8 cellular contexts compared by ENCODE assay signal in genomic region chr6:158849899-158850806, GRCh38. TPM values are rescaled to one million over a fixed set of nuclear protein-coding genes. Genes with fewer than 3 reads are reported as not detected.
DNase-seq lines count a peak whose midpoint lies in the region; TF ChIP-seq lines count a peak whose summit lies in the region.

No MANE protein-coding gene starts in this region.

- TF ChIP-seq CTCF in CD14-positive monocyte (IDR thresholded peaks at IDR 0.05) = no peak
- no peak for TF ChIP-seq CTCF in mammary epithelial cell (conservative IDR thresholded peaks at IDR 0.05 in 1 of 2, IDR thresholded peaks at IDR 0.05 in 1 of 2; ENCODE audit: extremely low read depth in 1 of 2, insufficient read depth in 1 of 2, low read depth in 1 of 2, low read length in 2 of 2)

- H3K79me1 ChIP-seq in mesendoderm (ENCODE audit: low read length) = no peaks in the 10 kb centered on the region

- no peak overlapping the region for H4K8ac ChIP-seq in mesendoderm (ENCODE audit: low read depth, low read length)

- H3K4me2 ChIP-seq in mammary epithelial cell (ENCODE audit: insufficient read depth, low read depth, low read length) (peak overlapping the region; percentile 88), mesendoderm (ENCODE audit: low read length) (no peak overlapping the region)

- peak overlapping the region; percentile 13 to 25 (median 25) for H3K4me3 ChIP-seq in mammary epithelial cell (replicated peaks in 1 of 3; ENCODE audit: insufficient read depth in 1 of 3, low read depth in 2 of 3, low read length in 3 of 3)
- no peak overlapping the region for H3K4me3 ChIP-seq in mesendoderm (ENCODE audit: low read length)
- H3K4me3 ChIP-seq in thymus (ENCODE audit: low read length) = no peak overlapping the region

- TSS peak; percentile 76 for BruUV-seq in mammary epithelial cell (replicated peaks; lab: Mats Ljungman, UMichigan)

- 2% methylated on average over 9 of the region's 9 CpGs for WGBS in mammary epithelial cell (ENCODE audit: low coverage, missing lambda C conversion rate)
- no CpG with 5 or more reads among the region's 9 CpGs for whole genome bisulfite sequencing in mesendoderm (ENCODE audit: extremely low coverage, insufficient coverage, low lambda C conversion rate)
- 83% methylated on average over 9 of the region's 9 CpGs for WGBS in thymus

- H3K79me2 ChIP-seq in mammary epithelial cell (ENCODE audit: insufficient read depth, low read length) (no peaks in the 10 kb centered on the region), mesendoderm (ENCODE audit: control insufficient read depth, insufficient read depth, low read length) (no peaks in the 10 kb centered on the region)

- H3K9ac ChIP-seq in mammary epithelial cell (ENCODE audit: insufficient read depth, low read length) (peak overlapping the region; percentile 100), mesendoderm (ENCODE audit: low read length) (no peak overlapping the region)

- no peak overlapping the region for H2BK15ac ChIP-seq in mesendoderm (replicated peaks; ENCODE audit: low read depth)

- intact Hi-C loops in CD14-positive monocyte (cut with micrococcal nuclease) = loop anchor here (2.0 to 5.0 kb wide), 2 partner anchors 19 to 33 kb away; partner anchors contain the start of gene EZR (in 2 of the 2)
- intact Hi-C loops in mammary epithelial cell (cut with micrococcal nuclease) = loop anchor here (1.0 to 5.0 kb wide), 3 partner anchors 32 to 77 kb away; no protein-coding TSS in a partner anchor

- in situ Hi-C loops in mammary epithelial cell (cut with MboI; ENCODE audit: low sequenced_read_pairs in 2 of 2) = loop anchor here in 1 of 2 donors (5.0 kb wide), 1 partner anchor 38 kb away; no protein-coding TSS in a partner anchor
- in situ Hi-C loops in G401 (cut with HindIII; ENCODE audit: low sequenced_read_pairs) = no loop called here

- CTCF ChIA-PET in mammary epithelial cell (lab: Charles Lee; ENCODE audit: low non-redundant PET) = no interaction called here

- H3K23ac ChIP-seq in mesendoderm (ENCODE audit: low read length) = peak overlapping the region; percentile 4

- peak overlapping the region; percentile 32 for H3K18ac ChIP-seq in mesendoderm (ENCODE audit: low read length)

- TF ChIP-seq EP300 in Ishikawa (IDR thresholded peaks at IDR 0.05; ENCODE audit: borderline replicate concordance) = peak; percentile 91

- H4K20me1 ChIP-seq in mammary epithelial cell (ENCODE audit: insufficient read depth, low read length) = no peaks in the 10 kb centered on the region

- H3K56ac ChIP-seq in mesendoderm (ENCODE audit: low read length) = no peak overlapping the region

- no peak overlapping the region for H2BK120ac ChIP-seq in mesendoderm (ENCODE audit: low read depth, low read length)

- peak overlapping the region; percentile 35 for H2BK5ac ChIP-seq in mesendoderm (ENCODE audit: low read length)

- H3K4ac ChIP-seq in mesendoderm (ENCODE audit: low read depth, low read length) = no peak overlapping the region

- H3K27me3 ChIP-seq in mammary epithelial cell (ENCODE audit: insufficient read depth, low read length) (no peaks in the 10 kb centered on the region), mesendoderm (ENCODE audit: insufficient read depth, low read length, poor library complexity) (no peaks in the 10 kb centered on the region), thymus (ENCODE audit: control insufficient read depth, insufficient read depth) (no peaks in the 10 kb centered on the region)

- H3K9me3 ChIP-seq in mammary epithelial cell (replicated peaks; ENCODE audit: insufficient read depth, low read length) (no peaks in the 10 kb centered on the region), thymus (ENCODE audit: control insufficient read depth) (no peaks in the 10 kb centered on the region)

- peak overlapping the region; percentile 97 to 100 (median 99) for H3K27ac Mint-ChIP-seq in CD14-positive monocyte

- peak; percentile 34; the same call in 1 of the 2 replicates for TF ChIP-seq RAD21 in Ishikawa (IDR thresholded peaks at IDR 0.05; ENCODE audit: low read depth)

- H3K4me1 Mint-ChIP-seq in CD14-positive monocyte = peaks cover 35% of the 10 kb centered on the region

- peak; percentile 88 for DNase-seq in CD14-positive monocyte (ENCODE audit: low spot score)
- peak; percentile 38 for DNase-seq in T-helper 9 cell
- peak; percentile 99 for DNase-seq in mammary epithelial cell
- peak; percentile 93 for DNase-seq in mesendoderm
- no peak for DNase-seq in NCI-H1048 (lab: John Stamatoyannopoulos, UW)
- DNase-seq in G401 (ENCODE audit: low spot score) = no peak

- dilution Hi-C loops in mammary epithelial cell (cut with HindIII; ENCODE audit: low sequenced_read_pairs) = loop anchor here (5.0 kb wide), 1 partner anchor 38 kb away; no protein-coding TSS in a partner anchor

- H3K9me3 Mint-ChIP-seq in CD14-positive monocyte = peaks cover 0 to 2% (median 0%) of the 10 kb centered on the region in 7 donors

- no peak overlapping the region for H2AFZ ChIP-seq in mammary epithelial cell (ENCODE audit: low read depth, low read length)

- H3K36me3 ChIP-seq in mammary epithelial cell (ENCODE audit: insufficient read depth, low read length) (no peaks in the 10 kb centered on the region), mesendoderm (ENCODE audit: control insufficient read depth, insufficient read depth, low read length) (no peaks in the 10 kb centered on the region), thymus (ENCODE audit: control insufficient read depth, insufficient read depth) (no peaks in the 10 kb centered on the region)

- H3K4me1 ChIP-seq in mammary epithelial cell (ENCODE audit: insufficient read depth, low read length) (peaks cover 64% of the 10 kb centered on the region), mesendoderm (ENCODE audit: control insufficient read depth, low read depth, low read length) (peaks cover 27% of the 10 kb centered on the region), thymus (ENCODE audit: control insufficient read depth, insufficient read depth, low read length) (peaks cover 19% of the 10 kb centered on the region)

- peak overlapping the region; percentile 100 for H3K27ac ChIP-seq in mammary epithelial cell (ENCODE audit: insufficient read depth, low read depth, low read length)
- H3K27ac ChIP-seq in mesendoderm (ENCODE audit: low read depth, low read length) = peak overlapping the region; percentile 51
- peak overlapping the region; percentile 58 for H3K27ac ChIP-seq in thymus (ENCODE audit: low read depth)

- H3K27me3 Mint-ChIP-seq in CD14-positive monocyte (ENCODE audit: low read depth in 3 of 3) = no peaks in the 10 kb centered on the region

- no peak overlapping the region for H2AK5ac ChIP-seq in mesendoderm (ENCODE audit: low read length)

- no peaks in the 10 kb centered on the region for H3K36me3 Mint-ChIP-seq in CD14-positive monocyte

- no peak overlapping the region for H4K5ac ChIP-seq in mesendoderm (ENCODE audit: low read length)

- peak overlapping the region; percentile 53 to 69 for H3K4me3 Mint-ChIP-seq in CD14-positive monocyte

TF ChIP-seq in Ishikawa, 13 proteins besides CTCF, POLR2A, EP300 and RAD21 (continues in another document):
- TF ChIP-seq NFIC (IDR thresholded peaks at IDR 0.05) (peak; percentile 54), CEBPB (IDR thresholded peaks at IDR 0.05) (0 out of 2 replicates have a peak, but pooled peaks have one; percentile 3), FOXM1 (IDR thresholded peaks at IDR 0.05; ENCODE audit: borderline replicate concordance, low read depth) (peak; percentile 82; the same call in 1 of the 2 replicates), TCF12 (IDR thresholded peaks at IDR 0.05; ENCODE audit: low read depth) (peak; percentile 83), USF1 (IDR thresholded peaks at IDR 0.05) (peak; percentile 21; the same call in 1 of the 2 replicates), YY1 (IDR thresholded peaks at IDR 0.05; ENCODE audit: low read depth) (no peak), MAX (IDR thresholded peaks at IDR 0.05) (peak; percentile 64; the same call in 1 of the 2 replicates), REST (IDR thresholded peaks at IDR 0.05; ENCODE audit: low read depth) (no peak), ZBTB7A (IDR thresholded peaks at IDR 0.05; ENCODE audit: low read depth) (no peak)

RNA-seq across cellular contexts. Expression of gene EZR, which starts 31.0 kb away (rescaled TPM):
- polyA plus RNA-seq in CD14-positive monocyte (10 to 100 TPM; 86.3 to 95.8 TPM), mammary epithelial cell (171 TPM), thymus (165 TPM)
- 100 to 1,000 TPM; 164 to 240 TPM for total RNA-seq in mammary epithelial cell
- 213 TPM for polyA minus RNA-seq in mammary epithelial cell
- polyA plus RNA-seq in mesendoderm (2013, experiment 1 of 2) = 145 TPM
- 153 TPM for polyA plus RNA-seq in mesendoderm (2013, experiment 2 of 2)
- total RNA-seq in G401 (2014; rRNA removed; shearing (Covaris generic)) = 206 and 261 TPM in 2 replicates

Comparison
In these comparisons a context has a peak if more than half of its experiments do, and no peak if none do; other contexts are left out.
1. DNase-seq: peak in CD14-positive monocyte (single experiment), T-helper 9 cell (single experiment), mammary epithelial cell (single experiment) and mesendoderm (single experiment); none in NCI-H1048 (single experiment) and G401 (single experiment).
2. H3K4me3 ChIP-seq: peak in mammary epithelial cell (3 of 3); none in mesendoderm (single experiment) and thymus (single experiment).
3. Peak in every context shown above with its lines, with median percentiles within 50 percentile points of each other: H3K27ac ChIP-seq.